Comparison of ENCODE assay signal across 8 cellular contexts in genomic region chr21:32726742-32727477, GRCh38. TPM values are rescaled to one million over a fixed set of nuclear protein-coding genes. Genes with fewer than 3 reads are reported as not detected.
DNase-seq lines count a peak whose midpoint lies in the region; ATAC-seq and TF ChIP-seq lines count a peak whose summit lies in the region.

No MANE protein-coding gene starts in this region.

- H3K4me2 ChIP-seq in neural progenitor cell, result peak overlapping the region; percentile 99

- no peaks in the 10 kb centered on the region for H3K27me3 Mint-ChIP-seq in activated T-cell treated with anti-CD3 and anti-CD28 coated beads, Interleukin-2, amount 50 U/mL, for 72 hours (ENCODE audit: low read depth)
- H3K27me3 Mint-ChIP-seq in neural progenitor cell (ENCODE audit: insufficient read depth, low read depth), result peaks cover 5% of the 10 kb centered on the region

- peaks cover 3% of the 10 kb centered on the region for H4K20me1 ChIP-seq in neural progenitor cell (ENCODE audit: low read depth)

- H3K79me2 ChIP-seq in ACC112 (ENCODE audit: control insufficient read depth, insufficient read depth, low read length, unreplicated experiment), result peaks cover 21% of the 10 kb centered on the region
- no peaks in the 10 kb centered on the region for H3K79me2 ChIP-seq in neural progenitor cell (ENCODE audit: low read depth)

- H3K4me1 Mint-ChIP-seq in activated T-cell treated with anti-CD3 and anti-CD28 coated beads, Interleukin-2, amount 50 U/mL, for 72 hours (ENCODE audit: low read depth), result peaks cover 48% of the 10 kb centered on the region
- H3K4me1 Mint-ChIP-seq in neural progenitor cell, result peaks cover 16% of the 10 kb centered on the region

- no peak for ATAC-seq in activated T-cell treated with anti-CD3 and anti-CD28 coated beads, Interleukin-2, amount 50 U/mL, for 72 hours (replicated peaks in 1 of 2)
- ATAC-seq in foreskin keratinocyte, result peak; percentile 31
- no peak for ATAC-seq in GM21528 (IDR thresholded peaks at IDR 0.05; ENCODE audit: low FRiP score, unreplicated experiment)

- peaks cover 10% of the 10 kb centered on the region for H3K4me1 ChIP-seq in ACC112 (ENCODE audit: control insufficient read depth, insufficient read depth, low read length, unreplicated experiment)
- peaks cover 4% of the 10 kb centered on the region for H3K4me1 ChIP-seq in foreskin keratinocyte
- peaks cover 4% of the 10 kb centered on the region for H3K4me1 ChIP-seq in neural progenitor cell

- H3K9me3 ChIP-seq in neural progenitor cell (ENCODE audit: low read depth), result no peaks in the 10 kb centered on the region

- peaks cover 26% of the 10 kb centered on the region for H3F3A ChIP-seq in neural progenitor cell (ENCODE audit: low read depth)

- H3K9ac ChIP-seq in neural progenitor cell, result no peak overlapping the region

- H3K36me3 ChIP-seq in ACC112 (ENCODE audit: insufficient read depth, low read length) (no peaks in the 10 kb centered on the region), neural progenitor cell (no peaks in the 10 kb centered on the region)

- H3K27me3 ChIP-seq in ACC112 (ENCODE audit: insufficient read depth, low read length) (no peaks in the 10 kb centered on the region), foreskin keratinocyte (no peaks in the 10 kb centered on the region), neural progenitor cell (no peaks in the 10 kb centered on the region)

- peak overlapping the region; percentile 93 for H3K27ac Mint-ChIP-seq in activated T-cell treated with anti-CD3 and anti-CD28 coated beads, Interleukin-2, amount 50 U/mL, for 72 hours
- H3K27ac Mint-ChIP-seq in neural progenitor cell, result peak overlapping the region; percentile 86

- H3K9me3 Mint-ChIP-seq in activated T-cell treated with anti-CD3 and anti-CD28 coated beads, Interleukin-2, amount 50 U/mL, for 72 hours, result no peaks in the 10 kb centered on the region
- no peaks in the 10 kb centered on the region for H3K9me3 Mint-ChIP-seq in neural progenitor cell

- H3K27ac ChIP-seq in ACC112 (ENCODE audit: low read depth, low read length) (peak overlapping the region; percentile 51), foreskin keratinocyte (peak overlapping the region; percentile 57), neural progenitor cell (no peak overlapping the region)

- peaks cover 6 to 7% of the 10 kb centered on the region in 2 donors for H3K36me3 Mint-ChIP-seq in activated T-cell treated with anti-CD3 and anti-CD28 coated beads, Interleukin-2, amount 50 U/mL, for 72 hours (ENCODE audit: insufficient read depth in 2 of 2)
- H3K36me3 Mint-ChIP-seq in neural progenitor cell, result no peaks in the 10 kb centered on the region

- DNase-seq in NCI-H524 treated with DMSO at 0.1 percent for 48 hours (lab: John Stamatoyannopoulos, UW) (peak; percentile 13), foreskin keratinocyte (peak in 1 of 2 donors; percentile 31), neural progenitor cell (ENCODE audit: low spot score) (peak; percentile 36), NCI-H2081 (lab: John Stamatoyannopoulos, UW) (no peak)
- peak in 1 of 2 donors; percentile 11 for DNase-seq in activated T-cell treated with anti-CD3 and anti-CD28 coated beads, Interleukin-2, amount 50 U/mL, for 72 hours

- H3K4me3 ChIP-seq in ACC112 (ENCODE audit: low read depth, low read length), result peak overlapping the region; percentile 91
- H3K4me3 ChIP-seq in GM12875 (ENCODE audit: low read depth, low read length), result peak overlapping the region; percentile 95
- peak overlapping the region; percentile 81 for H3K4me3 ChIP-seq in neural progenitor cell

- peak overlapping the region; percentile 98 for H2AFZ ChIP-seq in ACC112 (ENCODE audit: low read length, unreplicated experiment)
- H2AFZ ChIP-seq in neural progenitor cell (replicated peaks), result peak overlapping the region; percentile 96

- TF ChIP-seq CTCF in GM12875 (IDR thresholded peaks at IDR 0.05; ENCODE audit: borderline replicate concordance, insufficient read depth, low read depth, low read length), result no peak
- TF ChIP-seq CTCF in foreskin keratinocyte (conservative IDR thresholded peaks at IDR 0.05), result no peak
- no peak for TF ChIP-seq CTCF in neural progenitor cell (IDR thresholded peaks at IDR 0.05)

- H3K4me3 Mint-ChIP-seq in activated T-cell treated with anti-CD3 and anti-CD28 coated beads, Interleukin-2, amount 50 U/mL, for 72 hours, result peak overlapping the region; percentile 94 to 97
- peak overlapping the region; percentile 95 for H3K4me3 Mint-ChIP-seq in neural progenitor cell

RNA-seq across cellular contexts. Expression of gene SYNJ1, which starts 0.9 kb away (rescaled TPM):
- total RNA-seq in activated T-cell treated with anti-CD3 and anti-CD28 coated beads, Interleukin-2, amount 50 U/mL, for 72 hours, result 10 to 100 TPM; 17.3 to 17.9 TPM
- total RNA-seq in foreskin keratinocyte (6.2 and 6.3 TPM in 2 replicates), neural progenitor cell (ENCODE audit: low replicate concordance) (2.0 and 4.1 TPM in 2 replicates)
- polyA plus RNA-seq in foreskin keratinocyte, result 1.8 and 2.0 TPM in 2 replicates

RNA-seq across cellular contexts. Expression of gene PAXBP1, which starts 44.6 kb away (rescaled TPM):
- 10 to 100 TPM; 57.5 to 65.0 TPM for total RNA-seq in activated T-cell treated with anti-CD3 and anti-CD28 coated beads, Interleukin-2, amount 50 U/mL, for 72 hours
- total RNA-seq in foreskin keratinocyte (22.5 and 23.7 TPM in 2 replicates), neural progenitor cell (ENCODE audit: low replicate concordance) (121 and 193 TPM in 2 replicates)
- 6.3 and 7.8 TPM in 2 replicates for polyA plus RNA-seq in foreskin keratinocyte

Comparison
In these comparisons a context has a peak if more than half of its experiments do, and no peak if none do; other contexts are left out.
1. DNase-seq: peak in NCI-H524 treated with DMSO at 0.1 percent for 48 hours (single experiment) and neural progenitor cell (single experiment); none in NCI-H2081 (0 of 2).
2. Peak in every context shown above with its lines, with median percentiles within 50 percentile points of each other: H3K4me3 ChIP-seq.